Comparison of ENCODE assay signal across 2 cellular contexts in the genomic region with DNA sequence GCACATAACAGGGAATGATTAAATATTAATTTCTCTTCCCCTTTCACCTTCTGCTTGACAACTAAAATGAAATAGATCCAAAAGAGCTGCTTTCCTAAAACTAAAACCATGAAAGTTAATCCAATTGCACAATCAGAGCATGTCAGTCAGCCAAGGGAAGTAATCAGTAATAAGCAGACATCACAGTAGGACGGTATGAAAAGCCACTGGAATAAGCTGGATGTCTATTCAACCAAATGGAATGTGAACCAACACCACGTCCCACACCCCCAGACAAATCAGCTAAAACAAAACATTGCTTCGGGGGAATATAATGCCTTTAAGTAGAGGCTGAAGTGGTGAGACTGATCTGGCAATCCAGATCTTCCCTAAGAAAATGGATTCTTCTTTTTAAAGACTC.
TF ChIP-seq lines count a peak whose summit lies in the region.

No MANE protein-coding gene starts in this region.

TF ChIP-seq in liver, 16 proteins besides CTCF, POLR2A, EP300 and RAD21 (continued from another document):
- TF ChIP-seq REST (IDR thresholded peaks at IDR 0.05) (peak; percentile 34), ZBTB33 (IDR thresholded peaks at IDR 0.05) (no peak), HNF4G (IDR thresholded peaks at IDR 0.05) (no peak), HNF4A (conservative IDR thresholded peaks at IDR 0.05) (peak in 1 of 2 donors; percentile 13), TAF1 (conservative IDR thresholded peaks at IDR 0.05) (peak; percentile 65), GABPA (IDR thresholded peaks at IDR 0.05 in 1 of 2, conservative IDR thresholded peaks at IDR 0.05 in 1 of 2) (no peak)

TF ChIP-seq in HepG2, 621 proteins besides CTCF, POLR2A, EP300 and RAD21 (continued from another document):
- TF ChIP-seq, protein P1, sequence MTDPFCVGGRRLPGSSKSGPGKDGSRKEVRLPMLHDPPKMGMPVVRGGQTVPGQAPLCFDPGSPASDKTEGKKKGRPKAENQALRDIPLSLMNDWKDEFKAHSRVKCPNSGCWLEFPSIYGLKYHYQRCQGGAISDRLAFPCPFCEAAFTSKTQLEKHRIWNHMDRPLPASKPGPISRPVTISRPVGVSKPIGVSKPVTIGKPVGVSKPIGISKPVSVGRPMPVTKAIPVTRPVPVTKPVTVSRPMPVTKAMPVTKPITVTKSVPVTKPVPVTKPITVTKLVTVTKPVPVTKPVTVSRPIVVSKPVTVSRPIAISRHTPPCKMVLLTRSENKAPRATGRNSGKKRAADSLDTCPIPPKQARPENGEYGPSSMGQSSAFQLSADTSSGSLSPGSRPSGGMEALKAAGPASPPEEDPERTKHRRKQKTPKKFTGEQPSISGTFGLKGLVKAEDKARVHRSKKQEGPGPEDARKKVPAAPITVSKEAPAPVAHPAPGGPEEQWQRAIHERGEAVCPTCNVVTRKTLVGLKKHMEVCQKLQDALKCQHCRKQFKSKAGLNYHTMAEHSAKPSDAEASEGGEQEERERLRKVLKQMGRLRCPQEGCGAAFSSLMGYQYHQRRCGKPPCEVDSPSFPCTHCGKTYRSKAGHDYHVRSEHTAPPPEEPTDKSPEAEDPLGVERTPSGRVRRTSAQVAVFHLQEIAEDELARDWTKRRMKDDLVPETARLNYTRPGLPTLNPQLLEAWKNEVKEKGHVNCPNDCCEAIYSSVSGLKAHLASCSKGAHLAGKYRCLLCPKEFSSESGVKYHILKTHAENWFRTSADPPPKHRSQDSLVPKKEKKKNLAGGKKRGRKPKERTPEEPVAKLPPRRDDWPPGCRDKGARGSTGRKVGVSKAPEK (CRISPR knock-in tag; IDR thresholded peaks at IDR 0.05; ENCODE audit: borderline replicate concordance): no peak
- no peak for TF ChIP-seq IKZF1 (IDR thresholded peaks at IDR 0.05)
- TF ChIP-seq LCORL (IDR thresholded peaks at IDR 0.05): no peak
- TF ChIP-seq LCORL (CRISPR knock-in tag; IDR thresholded peaks at IDR 0.05): no peak
- TF ChIP-seq ZFY (CRISPR knock-in tag; IDR thresholded peaks at IDR 0.05): no peak
- no peak for TF ChIP-seq ZNF772 (CRISPR knock-in tag; IDR thresholded peaks at IDR 0.05)
- TF ChIP-seq MIER2 (CRISPR knock-in tag; IDR thresholded peaks at IDR 0.05): no peak
- no peak for TF ChIP-seq HINFP (CRISPR knock-in tag; IDR thresholded peaks at IDR 0.05; ENCODE audit: low read depth)
- no peak for TF ChIP-seq THRA (CRISPR knock-in tag; IDR thresholded peaks at IDR 0.05; ENCODE audit: borderline replicate concordance)
- no peak for TF ChIP-seq ZNF367 (CRISPR knock-in tag; IDR thresholded peaks at IDR 0.05; ENCODE audit: borderline replicate concordance)
- no peak for TF ChIP-seq ZNF589 (CRISPR knock-in tag; conservative IDR thresholded peaks at IDR 0.05)
- TF ChIP-seq TCF7 (IDR thresholded peaks at IDR 0.05; ENCODE audit: low read depth): no peak
- TF ChIP-seq ARID2 (CRISPR knock-in tag; IDR thresholded peaks at IDR 0.05; ENCODE audit: borderline replicate concordance): no peak
- no peak for TF ChIP-seq KAT7 (CRISPR knock-in tag; IDR thresholded peaks at IDR 0.05; ENCODE audit: borderline replicate concordance)
- no peak for TF ChIP-seq MBD4 (IDR thresholded peaks at IDR 0.05; ENCODE audit: borderline replicate concordance, low read length)
- TF ChIP-seq NFYC (CRISPR knock-in tag; IDR thresholded peaks at IDR 0.05): no peak
- no peak for TF ChIP-seq TSC22D2 (CRISPR knock-in tag; IDR thresholded peaks at IDR 0.05; ENCODE audit: borderline replicate concordance)
- TF ChIP-seq ZMYM2 (CRISPR knock-in tag; IDR thresholded peaks at IDR 0.05): no peak
- no peak for TF ChIP-seq ZNF446 (CRISPR knock-in tag; IDR thresholded peaks at IDR 0.05)
